Comparison of ENCODE assay signal across 20 cellular contexts in the genomic region with DNA sequence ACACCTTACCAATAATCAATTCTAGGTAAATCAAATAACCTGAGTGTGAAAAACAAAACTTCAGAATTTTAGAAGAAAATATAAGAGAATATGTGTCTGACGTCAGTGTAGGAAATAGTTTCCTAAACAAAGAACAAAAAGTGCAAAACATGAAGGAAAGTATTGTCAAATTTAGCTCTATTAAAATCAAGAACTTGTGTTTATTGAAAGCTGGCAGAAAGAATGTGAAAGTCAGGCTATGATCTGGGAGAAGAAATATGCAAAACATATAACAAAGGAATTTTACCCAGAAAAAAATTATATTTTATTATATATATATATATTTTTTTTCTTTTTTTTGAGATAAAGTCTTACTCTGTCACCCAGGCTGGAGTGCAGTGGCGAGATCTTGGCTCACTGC.
A peak's percentile ranks its signal among the peaks of the same experiment; 100 is the strongest.
DNase-seq lines count a peak whose midpoint lies in the region; ATAC-seq and TF ChIP-seq lines count a peak whose summit lies in the region.
"Had no signal": no experiment of that assay in that cellular context is flagged by ENCODE, and none has a peak within 500 bp of the region (broad histone marks: within the 10 kb centered on the region; RNA-seq: fewer than 3 reads in every experiment).

No MANE protein-coding gene starts in this region.

- no peaks in the 10 kb centered on the region for H3K36me3 ChIP-seq in IMR-90 (ENCODE audit: control insufficient read depth, insufficient read depth, low read length)
- H3K36me3 ChIP-seq: BE2C had no signal

- H3K27ac ChIP-seq in IMR-90 (ENCODE audit: insufficient read depth, low read length) (no peak overlapping the region), coronary artery (no peak overlapping the region)
- H3K27ac ChIP-seq: 22Rv1, A549 had no signal

- dilution Hi-C loops in IMR-90 (cut with HindIII; ENCODE audit: low sequenced_read_pairs, unreplicated experiment) = no loop called here

- no peak for TF ChIP-seq RAD21 in IMR-90 (IDR thresholded peaks at IDR 0.05; ENCODE audit: low read length)

- H3K79me1 ChIP-seq in IMR-90 (ENCODE audit: low read depth in 1 of 2, low read length in 2 of 2) = no peaks in the 10 kb centered on the region

- H2AK9ac ChIP-seq in IMR-90 (replicated peaks; ENCODE audit: low read depth, low read length, poor library complexity) = no peak overlapping the region

- CTCF ChIA-PET in IMR-90 (lab: Yijun Ruan, JAX) = interaction anchor here (1.0 kb wide), 1 partner anchor 35 kb away, joined by 3 read pairs; no protein-coding TSS in a partner anchor

- peaks cover 3% of the 10 kb centered on the region; the same call in 1 of the 2 replicates for H3K4me1 ChIP-seq in IMR-90 (ENCODE audit: control insufficient read depth, insufficient read depth, low read length)
- H3K4me1 ChIP-seq: A549, BE2C had no signal

- no peak overlapping the region for H3K4me2 ChIP-seq in IMR-90 (ENCODE audit: low read depth, low read length)
- H3K4me2 ChIP-seq: A549 had no signal

- no peak overlapping the region for H3K18ac ChIP-seq in IMR-90 (ENCODE audit: low read depth, low read length)

- H4K91ac ChIP-seq in IMR-90 (ENCODE audit: insufficient read depth, low read depth, low read length) = no peak overlapping the region

- H3K27me3 ChIP-seq in IMR-90 (ENCODE audit: control insufficient read depth, insufficient read depth, low read length) = no peaks in the 10 kb centered on the region
- H3K27me3 ChIP-seq: BE2C had no signal

- POLR2A ChIA-PET in IMR-90 (lab: Charles Lee; ENCODE audit: unreplicated experiment) = no interaction called here

- no peak; the same call in none of the 2 replicates for ATAC-seq in IMR-90 (ENCODE audit: low read depth)
- no peak for ATAC-seq in GM18517 (IDR thresholded peaks at IDR 0.05; ENCODE audit: unreplicated experiment)
- ATAC-seq: A549 had no signal

- H4K8ac ChIP-seq in IMR-90 (ENCODE audit: low read depth in 2 of 2, low read length in 2 of 2) = no peak overlapping the region

- no peak overlapping the region for H3K56ac ChIP-seq in IMR-90 (ENCODE audit: extremely low read depth, insufficient read depth, low read length)

- H3K9ac ChIP-seq in IMR-90 (ENCODE audit: low read depth, low read length) = no peak overlapping the region

- H2AK5ac ChIP-seq in IMR-90 (ENCODE audit: low read depth, low read length) = no peak overlapping the region

- no peak for TF ChIP-seq POLR2A in IMR-90 (IDR thresholded peaks at IDR 0.05; ENCODE audit: low read depth, low read length)
- TF ChIP-seq POLR2A in erythroblast (IDR thresholded peaks at IDR 0.05; ENCODE audit: low read length) = no peak

- no peak overlapping the region for H2BK5ac ChIP-seq in IMR-90 (ENCODE audit: low read depth, low read length, poor library complexity, severe bottlenecking)

- H4K20me1 ChIP-seq in IMR-90 (ENCODE audit: insufficient read depth, low read length) = no peaks in the 10 kb centered on the region

- no peak overlapping the region for H3K4ac ChIP-seq in IMR-90 (ENCODE audit: low read depth, low read length)

- H2BK120ac ChIP-seq in IMR-90 (ENCODE audit: low read depth, low read length) = no peak overlapping the region

- intact Hi-C loops in IMR-90 (cut with micrococcal nuclease) = no loop called here

- H3K9me1 ChIP-seq in IMR-90 (ENCODE audit: insufficient read depth, low read length) = no peaks in the 10 kb centered on the region

- H3K23ac ChIP-seq in IMR-90 (ENCODE audit: low read depth, low read length) = no peak overlapping the region

- no peak overlapping the region for H4K5ac ChIP-seq in IMR-90 (ENCODE audit: low read depth, low read length)

- no peak overlapping the region for H2BK20ac ChIP-seq in IMR-90 (ENCODE audit: low read depth, low read length)

- no peak overlapping the region for H3K14ac ChIP-seq in IMR-90 (replicated peaks; ENCODE audit: low read depth, low read length)

- H3K9me3 ChIP-seq in IMR-90 (ENCODE audit: control insufficient read depth, insufficient read depth, low read length) = no peaks in the 10 kb centered on the region
- H3K9me3 ChIP-seq: A549, BE2C had no signal

- in situ Hi-C loops in IMR-90 (cut with MboI; ENCODE audit: low sequenced_read_pairs) = no loop called here

- no TSS peak for BruUV-seq in IMR-90 (replicated peaks; lab: Mats Ljungman, UMichigan)

- TF ChIP-seq CTCF in IMR-90 (conservative IDR thresholded peaks at IDR 0.05; ENCODE audit: low read depth, low read length) (no peak), fibroblast of villous mesenchyme (IDR thresholded peaks at IDR 0.05; ENCODE audit: insufficient read depth, low read depth, low read length) (no peak), coronary artery (IDR thresholded peaks at IDR 0.05) (no peak)

- no CpG with 5 or more reads among the region's 2 CpGs for WGBS in IMR-90 (ENCODE audit: extremely low coverage in 2 of 2, insufficient read length in 1 of 2), 2 experiments

- no peak overlapping the region for H2BK15ac ChIP-seq in IMR-90 (ENCODE audit: low read depth, low read length)

- DNase-seq in AG08395 (ENCODE audit: low spot score) (peak; percentile 5), IMR-90 (peak; percentile 54), dedifferentiated amniotic fluid mesenchymal stem cell (ENCODE audit: extremely low spot score) (peak; percentile 53), fibroblast of villous mesenchyme (ENCODE audit: low read depth) (peak; percentile 38), erythroblast (lab: John Stamatoyannopoulos, UW) (no peak), coronary artery (ENCODE audit: low spot score) (no peak), NCI-H524 (lab: John Stamatoyannopoulos, UW) (no peak)
- DNase-seq: BE2C; C1 segment of cervical spinal cord; CD4-positive, CD25-positive, alpha-beta regulatory T cell; CD8-positive, alpha-beta memory T cell; COR-L47; DMS 273 treated with DMSO at 0.1 percent for 48 hours; DMS53; DND-41; EL; H9 had no signal

- H2AFZ ChIP-seq in IMR-90 (replicated peaks; ENCODE audit: low read length, poor library complexity) = no peak overlapping the region

- H3K4me3 ChIP-seq in IMR-90 (ENCODE audit: insufficient read depth, low read depth, low read length) = no peak overlapping the region
- H3K4me3 ChIP-seq in fibroblast of villous mesenchyme (ENCODE audit: low read depth, low read length) = no peak overlapping the region
- H3K4me3 ChIP-seq in coronary artery = no peak overlapping the region
- H3K4me3 ChIP-seq: A549 had no signal

TF ChIP-seq in IMR-90, 13 proteins besides CTCF, POLR2A, EP300 and RAD21:
- TF ChIP-seq BHLHE40 (IDR thresholded peaks at IDR 0.05; ENCODE audit: low read depth, low read length) = no peak
- TF ChIP-seq CHD1 (IDR thresholded peaks at IDR 0.05; ENCODE audit: low read depth, low read length) = no peak
- no peak for TF ChIP-seq RFX5 (IDR thresholded peaks at IDR 0.05; ENCODE audit: low read depth, low read length)
- TF ChIP-seq MAZ (IDR thresholded peaks at IDR 0.05; ENCODE audit: borderline replicate concordance, low read depth, low read length) = no peak
- TF ChIP-seq RCOR1 (IDR thresholded peaks at IDR 0.05; ENCODE audit: insufficient replicate concordance, low read length) = no peak
- TF ChIP-seq NFE2L2 (IDR thresholded peaks at IDR 0.05; ENCODE audit: low read depth, low read length) = no peak
- TF ChIP-seq, protein P1, sequence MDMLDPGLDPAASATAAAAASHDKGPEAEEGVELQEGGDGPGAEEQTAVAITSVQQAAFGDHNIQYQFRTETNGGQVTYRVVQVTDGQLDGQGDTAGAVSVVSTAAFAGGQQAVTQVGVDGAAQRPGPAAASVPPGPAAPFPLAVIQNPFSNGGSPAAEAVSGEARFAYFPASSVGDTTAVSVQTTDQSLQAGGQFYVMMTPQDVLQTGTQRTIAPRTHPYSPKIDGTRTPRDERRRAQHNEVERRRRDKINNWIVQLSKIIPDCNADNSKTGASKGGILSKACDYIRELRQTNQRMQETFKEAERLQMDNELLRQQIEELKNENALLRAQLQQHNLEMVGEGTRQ (IDR thresholded peaks at IDR 0.05; ENCODE audit: low read depth, low read length) = no peak
- TF ChIP-seq, protein P2, sequence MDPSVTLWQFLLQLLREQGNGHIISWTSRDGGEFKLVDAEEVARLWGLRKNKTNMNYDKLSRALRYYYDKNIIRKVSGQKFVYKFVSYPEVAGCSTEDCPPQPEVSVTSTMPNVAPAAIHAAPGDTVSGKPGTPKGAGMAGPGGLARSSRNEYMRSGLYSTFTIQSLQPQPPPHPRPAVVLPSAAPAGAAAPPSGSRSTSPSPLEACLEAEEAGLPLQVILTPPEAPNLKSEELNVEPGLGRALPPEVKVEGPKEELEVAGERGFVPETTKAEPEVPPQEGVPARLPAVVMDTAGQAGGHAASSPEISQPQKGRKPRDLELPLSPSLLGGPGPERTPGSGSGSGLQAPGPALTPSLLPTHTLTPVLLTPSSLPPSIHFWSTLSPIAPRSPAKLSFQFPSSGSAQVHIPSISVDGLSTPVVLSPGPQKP (IDR thresholded peaks at IDR 0.05; ENCODE audit: borderline replicate concordance, low read depth, low read length) = no peak
- TF ChIP-seq FOS (IDR thresholded peaks at IDR 0.05; ENCODE audit: low read depth, low read length) = no peak
- TF ChIP-seq MXI1 (IDR thresholded peaks at IDR 0.05; ENCODE audit: borderline replicate concordance, low read depth, low read length) = no peak
- no peak for TF ChIP-seq SMC3 (IDR thresholded peaks at IDR 0.05; ENCODE audit: low read depth, low read length)
- TF ChIP-seq MAFK (IDR thresholded peaks at IDR 0.05; ENCODE audit: low read depth, low read length) = no peak
- no peak for TF ChIP-seq CEBPB (IDR thresholded peaks at IDR 0.05; ENCODE audit: low read depth, low read length)
TF ChIP-seq in IMR-90: peak in this region for 0.

Comparison
In these comparisons a context has a peak if more than half of its experiments do, and no peak if none do; other contexts are left out.
1. DNase-seq: peak in AG08395 (single experiment), IMR-90 (single experiment), dedifferentiated amniotic fluid mesenchymal stem cell (single experiment) and fibroblast of villous mesenchyme (single experiment); none in erythroblast (0 of 2), coronary artery (single experiment) and NCI-H524 (0 of 2).